In genomic region chr5:81292130-81292529, GRCh38 we compare ENCODE assay signal across 29 cellular contexts. TPM values are rescaled to one million over a fixed set of nuclear protein-coding genes. Genes with fewer than 3 reads are reported as not detected.
"Had no signal": no experiment of that assay in that cellular context is flagged by ENCODE, and none has a peak within 500 bp of the region (broad histone marks: within the 10 kb centered on the region; RNA-seq: fewer than 3 reads in every experiment).

No MANE protein-coding gene starts in this region.

- H3K27me3 ChIP-seq: gastrocnemius medialis, pancreas, stomach, thyroid gland, upper lobe of right lung had no signal

- H3K27ac Mint-ChIP-seq: activated CD4-positive, alpha-beta memory T cell treated with anti-CD3 and anti-CD28 coated beads, Interleukin-2, amount 10 ng/mL, durations not matched to agents 7 days and 5 days; activated CD4-positive, alpha-beta T cell treated with anti-CD3 and anti-CD28 coated beads, Interleukin-2, amount 10 ng/mL, durations not matched to agents 7 days and 5 days; activated naive CD4-positive, alpha-beta T cell treated with anti-CD3 and anti-CD28 coated beads, Interleukin-2, amount 50 U/mL, for 72 hours; activated T-cell treated with anti-CD3 and anti-CD28 coated beads, Interleukin-2, amount 50 U/mL, for 24 hours; nephron progenitor cell; stimulated activated memory B cell treated with anti-CD40 and anti-IgM and Interleukin-4, amounts not matched to agents 10 μg/mL and 1 μg/mL and 100 μg/mL, for 72 hours had no signal

- H3K4me3 ChIP-seq: gastrocnemius medialis, left ventricle myocardium inferior, lung, pancreas, prostate gland, smooth muscle cell, stomach, thyroid gland, upper lobe of right lung had no signal

- H3K27ac ChIP-seq: gastrocnemius medialis, left ventricle myocardium inferior, pancreas, prostate gland, stomach, thyroid gland, upper lobe of right lung had no signal

- H3K4me1 ChIP-seq: gastrocnemius medialis, pancreas, prostate gland, thyroid gland, upper lobe of right lung had no signal

- ATAC-seq: activated naive CD4-positive, alpha-beta T cell treated with anti-CD3 and anti-CD28 coated beads, Interleukin-2, amount 50 U/mL, for 72 hours; gastrocnemius medialis; pancreas; stimulated activated memory B cell treated with anti-CD40 and anti-IgM and Interleukin-4, amounts not matched to agents 10 μg/mL and 1 μg/mL and 100 μg/mL, for 72 hours; upper lobe of right lung had no signal

- H3K36me3 ChIP-seq: pancreas, prostate gland, thyroid gland, upper lobe of right lung had no signal

- DNase-seq: activated CD4-positive, alpha-beta memory T cell treated with anti-CD3 and anti-CD28 coated beads, Interleukin-2, amount 10 ng/mL, durations not matched to agents 7 days and 5 days; activated CD4-positive, alpha-beta T cell treated with anti-CD3 and anti-CD28 coated beads for 1 hour; activated CD4-positive, alpha-beta T cell treated with anti-CD3 and anti-CD28 coated beads, Interleukin-2, amount 10 ng/mL, durations not matched to agents 7 days and 5 days; activated CD8-positive, alpha-beta memory T cell treated with anti-CD3 and anti-CD28 coated beads, Interleukin-2, amount 50 U/mL, for 48 hours; activated gamma-delta T cell treated with Interleukin-2 at 50 U/mL for 16 hours; activated T-cell treated with anti-CD3 and anti-CD28 coated beads, Interleukin-2, amount 50 U/mL, for 24 hours; dermis blood vessel endothelial cell; effector CD4-positive, alpha-beta T cell; gastrocnemius medialis; glutamatergic neuron; left ventricle myocardium inferior; nephron progenitor cell; pancreas; retina; stimulated activated CD4-positive, alpha-beta T cell treated with anti-CD3 and anti-CD28 coated beads, Interleukin-1b, Interleukin-23, amount 100 ng/mL, for 48 hours; stimulated activated CD4-positive, alpha-beta T cell treated with anti-CD3 and anti-CD28 coated beads, Interleukin-4, amount 100 ng/mL, for 4 hours; stimulated activated CD8-positive, alpha-beta memory T cell treated with anti-CD3 and anti-CD28 coated beads, Interleukin-4, amount 100 ng/mL, for 48 hours; stomach; T-helper 2 cell; thyroid gland; upper lobe of right lung had no signal

- H3K4me3 Mint-ChIP-seq: activated CD4-positive, alpha-beta memory T cell treated with anti-CD3 and anti-CD28 coated beads, Interleukin-2, amount 10 ng/mL, durations not matched to agents 7 days and 5 days; activated CD4-positive, alpha-beta T cell treated with anti-CD3 and anti-CD28 coated beads, Interleukin-2, amount 10 ng/mL, durations not matched to agents 7 days and 5 days; activated T-cell treated with anti-CD3 and anti-CD28 coated beads, Interleukin-2, amount 50 U/mL, for 24 hours; central memory CD8-positive, alpha-beta T cell; nephron progenitor cell; stimulated activated memory B cell treated with anti-CD40 and anti-IgM and Interleukin-4, amounts not matched to agents 10 μg/mL and 1 μg/mL and 100 μg/mL, for 72 hours had no signal

- H3K27me3 Mint-ChIP-seq: activated CD4-positive, alpha-beta memory T cell treated with anti-CD3 and anti-CD28 coated beads, Interleukin-2, amount 10 ng/mL, durations not matched to agents 7 days and 5 days; activated CD4-positive, alpha-beta T cell treated with anti-CD3 and anti-CD28 coated beads, Interleukin-2, amount 10 ng/mL, durations not matched to agents 7 days and 5 days; activated T-cell treated with anti-CD3 and anti-CD28 coated beads, Interleukin-2, amount 50 U/mL, for 24 hours; central memory CD8-positive, alpha-beta T cell; stimulated activated memory B cell treated with anti-CD40 and anti-IgM and Interleukin-4, amounts not matched to agents 10 μg/mL and 1 μg/mL and 100 μg/mL, for 72 hours had no signal

- H3K4me1 Mint-ChIP-seq: nephron progenitor cell had no signal

- H3K9me3 ChIP-seq: pancreas, prostate gland, thyroid gland had no signal

- H3K9me3 Mint-ChIP-seq: central memory CD8-positive, alpha-beta T cell had no signal

RNA-seq across cellular contexts. Expression of gene CKMT2, which starts 59.0 kb away (rescaled TPM):
- total RNA-seq: activated CD4-positive, alpha-beta memory T cell treated with anti-CD3 and anti-CD28 coated beads, Interleukin-2, amount 10 ng/mL, durations not matched to agents 7 days and 5 days; activated CD4-positive, alpha-beta T cell treated with anti-CD3 and anti-CD28 coated beads, Interleukin-2, amount 10 ng/mL, durations not matched to agents 7 days and 5 days; bronchial epithelial cell; epithelial cell of proximal tubule had no signal
- polyA plus RNA-seq: smooth muscle cell had no signal
